In genomic region chr21:44918581-44919033, GRCh38 we compare ENCODE assay signal across 11 cellular contexts. TPM values are rescaled to one million over a fixed set of nuclear protein-coding genes. Genes with fewer than 3 reads are reported as not detected.
DNase-seq lines count a peak whose midpoint lies in the region; ATAC-seq and TF ChIP-seq lines count a peak whose summit lies in the region.
"Had no signal": no experiment of that assay in that cellular context is flagged by ENCODE, and none has a peak within 500 bp of the region (broad histone marks: within the 10 kb centered on the region; RNA-seq: fewer than 3 reads in every experiment).

No MANE protein-coding gene starts in this region.

- no peak for ATAC-seq in activated CD4-positive, alpha-beta T cell treated with anti-CD3 and anti-CD28 coated beads for 36 hours
- no peak for ATAC-seq in GM21717 (IDR thresholded peaks at IDR 0.05; ENCODE audit: unreplicated experiment)

- H3K9me3 Mint-ChIP-seq in activated CD4-positive, alpha-beta T cell treated with anti-CD3 and anti-CD28 coated beads for 36 hours (ENCODE audit: low read depth), result no peaks in the 10 kb centered on the region
- H3K9me3 Mint-ChIP-seq in endothelial cell (ENCODE audit: unreplicated experiment), result no peaks in the 10 kb centered on the region
- no peaks in the 10 kb centered on the region for H3K9me3 Mint-ChIP-seq in progenitor cell of endocrine pancreas (ENCODE audit: low read depth)

- TF ChIP-seq CTCF in endothelial cell (IDR thresholded peaks at IDR 0.05; ENCODE audit: unreplicated experiment), result no peak
- TF ChIP-seq CTCF in progenitor cell of endocrine pancreas (IDR thresholded peaks at IDR 0.05; ENCODE audit: unreplicated experiment), result no peak

- peak overlapping the region; percentile 90 for H3K4me3 Mint-ChIP-seq in activated CD4-positive, alpha-beta T cell treated with anti-CD3 and anti-CD28 coated beads for 36 hours
- H3K4me3 Mint-ChIP-seq in endothelial cell (ENCODE audit: unreplicated experiment), result peak overlapping the region; percentile 84
- peak overlapping the region; percentile 48 for H3K4me3 Mint-ChIP-seq in progenitor cell of endocrine pancreas (ENCODE audit: low read depth)

- H3K36me3 Mint-ChIP-seq in activated CD4-positive, alpha-beta T cell treated with anti-CD3 and anti-CD28 coated beads for 36 hours (ENCODE audit: low read depth), result peaks cover 40% of the 10 kb centered on the region
- no peaks in the 10 kb centered on the region for H3K36me3 Mint-ChIP-seq in endothelial cell (ENCODE audit: low read depth, unreplicated experiment)
- H3K36me3 Mint-ChIP-seq in progenitor cell of endocrine pancreas (ENCODE audit: insufficient read depth), result no peaks in the 10 kb centered on the region

- CTCF ChIA-PET in activated CD4-positive, alpha-beta T cell treated with anti-CD3 and anti-CD28 coated beads for 36 hours (lab: Charles Lee), result interaction anchor here (0.7 to 1.4 kb wide), 5 partner anchors 10 to 46 kb away, joined by 3 to 6 read pairs (median 3); no protein-coding TSS in a partner anchor

- H3K9ac ChIP-seq in Karpas-422 (ENCODE audit: low read length), result peak overlapping the region; percentile 93; the same call in 1 of the 2 replicates

- H3K27ac ChIP-seq in Karpas-422 (ENCODE audit: low read length), result peak overlapping the region; percentile 96; the same call in 1 of the 2 replicates
- H3K27ac ChIP-seq: pancreas had no signal

- H3K27ac Mint-ChIP-seq in activated CD4-positive, alpha-beta T cell treated with anti-CD3 and anti-CD28 coated beads for 36 hours, result peak overlapping the region; percentile 90
- H3K27ac Mint-ChIP-seq in endothelial cell (ENCODE audit: unreplicated experiment) (no peak overlapping the region), progenitor cell of endocrine pancreas (no peak overlapping the region)

- no peak overlapping the region for H2AFZ ChIP-seq in Karpas-422 (ENCODE audit: low read length)

- H3K27me3 Mint-ChIP-seq in activated CD4-positive, alpha-beta T cell treated with anti-CD3 and anti-CD28 coated beads for 36 hours, result no peaks in the 10 kb centered on the region
- H3K27me3 Mint-ChIP-seq in endothelial cell (ENCODE audit: unreplicated experiment) (peaks cover 9% of the 10 kb centered on the region), progenitor cell of endocrine pancreas (peaks cover 65% of the 10 kb centered on the region)

- peak overlapping the region; percentile 94; the same call in 1 of the 2 replicates for H3K4me3 ChIP-seq in Karpas-422 (ENCODE audit: low read length)

- no peaks in the 10 kb centered on the region for H3K9me3 ChIP-seq in Karpas-422 (ENCODE audit: low read length)
- H3K9me3 ChIP-seq: pancreas had no signal

- peak overlapping the region; percentile 92 for H3K4me2 ChIP-seq in Karpas-422 (ENCODE audit: low read depth, low read length, poor library complexity, severe bottlenecking)

- no peaks in the 10 kb centered on the region for H3K27me3 ChIP-seq in Karpas-422 (ENCODE audit: low read length)

- H3K4me1 ChIP-seq in Karpas-422 (ENCODE audit: low read length), result peaks cover 81% of the 10 kb centered on the region
- H3K4me1 ChIP-seq: pancreas had no signal

- peaks cover 12% of the 10 kb centered on the region; the same call in 1 of the 2 replicates for H4K20me1 ChIP-seq in Karpas-422 (ENCODE audit: insufficient read depth, low read depth, low read length)

- in situ Hi-C loops in KBM-7 (cut with MboI; ENCODE audit: low pct_unique_long_range_greater_than_20kb, low sequenced_read_pairs), result no loop called here

- DNase-seq in activated CD4-positive, alpha-beta T cell treated with anti-CD3 and anti-CD28 coated beads for 36 hours, result no peak
- DNase-seq in activated CD4-positive, alpha-beta T cell treated with anti-CD3 and anti-CD28 coated beads for 4 hours, result no peak
- DNase-seq in Karpas-422, result no peak
- no peak for DNase-seq in endothelial cell (ENCODE audit: low spot score)
- DNase-seq in progenitor cell of endocrine pancreas (ENCODE audit: low spot score, unreplicated experiment), result no peak
- DNase-seq in KBM-7, result no peak
- no peak for DNase-seq in NOMO-1 (lab: John Stamatoyannopoulos, UW; ENCODE audit: unreplicated experiment in 2 of 2)
- DNase-seq: NCI-H2029 treated with DMSO at 0.1 percent for 48 hours; stimulated activated CD4-positive, alpha-beta T cell treated with anti-CD3 and anti-CD28 coated beads, Interleukin-4, amount 100 ng/mL, for 4 hours had no signal

- POLR2A ChIA-PET in activated CD4-positive, alpha-beta T cell treated with anti-CD3 and anti-CD28 coated beads for 36 hours (lab: Charles Lee), result interaction anchor here (1.1 to 1.6 kb wide), 2 partner anchors 9 to 25 kb away, joined by 3 to 8 read pairs; no protein-coding TSS in a partner anchor

- H3K4me1 Mint-ChIP-seq in activated CD4-positive, alpha-beta T cell treated with anti-CD3 and anti-CD28 coated beads for 36 hours, result peaks cover 72% of the 10 kb centered on the region
- peaks cover 18% of the 10 kb centered on the region for H3K4me1 Mint-ChIP-seq in endothelial cell (ENCODE audit: unreplicated experiment)
- H3K4me1 Mint-ChIP-seq in progenitor cell of endocrine pancreas (ENCODE audit: low read depth), result peaks cover 1% of the 10 kb centered on the region

- intact Hi-C loops in activated CD4-positive, alpha-beta T cell treated with anti-CD3 and anti-CD28 coated beads for 36 hours (cut with DNase I, micrococcal nuclease), result loop anchor here in 1 of 2 experiments (1.0 kb wide), 1 partner anchor 9 kb away; no protein-coding TSS in a partner anchor

- peaks cover 82% of the 10 kb centered on the region for H3K79me2 ChIP-seq in Karpas-422 (ENCODE audit: low read length)

- no peaks in the 10 kb centered on the region for H3K9me2 ChIP-seq in Karpas-422 (replicated peaks; ENCODE audit: insufficient read depth, low read length)

- H3K36me3 ChIP-seq in Karpas-422 (ENCODE audit: insufficient read depth, low read length), result peaks cover 5% of the 10 kb centered on the region; the same call in 1 of the 2 replicates
- H3K36me3 ChIP-seq: pancreas had no signal

RNA-seq across cellular contexts. Expression of gene ITGB2, which starts 2.1 kb away (rescaled TPM):
- total RNA-seq in activated CD4-positive, alpha-beta T cell treated with anti-CD3 and anti-CD28 coated beads for 36 hours, result 100 to 1,000 TPM; 217 to 250 TPM
- total RNA-seq in Karpas-422 (2014; rRNA removed; shearing (Covaris generic); ENCODE audit: low replicate concordance), result 252 and 484 TPM in 2 replicates
- total RNA-seq in endothelial cell (ENCODE audit: unreplicated experiment), result 21.3 TPM
- total RNA-seq in progenitor cell of endocrine pancreas, result 0.41 and 0.47 TPM in 2 replicates

RNA-seq across cellular contexts. Expression of gene SLX9, which starts 21.2 kb away (rescaled TPM):
- total RNA-seq in activated CD4-positive, alpha-beta T cell treated with anti-CD3 and anti-CD28 coated beads for 36 hours, result 10 to 100 TPM; 60.8 to 68.8 TPM
- 12.2 and 48.7 TPM in 2 replicates for total RNA-seq in Karpas-422 (2014; rRNA removed; shearing (Covaris generic); ENCODE audit: low replicate concordance)
- 13.7 TPM for total RNA-seq in endothelial cell (ENCODE audit: unreplicated experiment)
- 33.1 and 36.0 TPM in 2 replicates for total RNA-seq in progenitor cell of endocrine pancreas

RNA-seq across cellular contexts. Expression of gene PTTG1IP, which starts 45.1 kb away (rescaled TPM):
- total RNA-seq in activated CD4-positive, alpha-beta T cell treated with anti-CD3 and anti-CD28 coated beads for 36 hours, result 10 to 100 TPM; 34.8 to 44.3 TPM
- total RNA-seq in Karpas-422 (2014; rRNA removed; shearing (Covaris generic); ENCODE audit: low replicate concordance), result 37.8 and 44.7 TPM in 2 replicates
- total RNA-seq in endothelial cell (ENCODE audit: unreplicated experiment), result 223 TPM
- total RNA-seq in progenitor cell of endocrine pancreas, result 221 and 226 TPM in 2 replicates

Comparison
In these comparisons a context has a peak if more than half of its experiments do, and no peak if none do; other contexts are left out.
1. RNA of gene ITGB2, which starts 2.1 kb away (total RNA-seq): 252 to 484 TPM in Karpas-422, 217 to 250 TPM in activated CD4-positive, alpha-beta T cell treated with anti-CD3 and anti-CD28 coated beads for 36 hours and 21.3 TPM in endothelial cell (single experiment); 0.41 to 0.47 TPM in progenitor cell of endocrine pancreas; every median in the first group is over 10 times any median in the second.
2. Peak in every context shown above with its lines, with median percentiles within 50 percentile points of each other: H3K4me3 Mint-ChIP-seq.